8 cellular contexts compared by ENCODE assay signal in the genomic region with DNA sequence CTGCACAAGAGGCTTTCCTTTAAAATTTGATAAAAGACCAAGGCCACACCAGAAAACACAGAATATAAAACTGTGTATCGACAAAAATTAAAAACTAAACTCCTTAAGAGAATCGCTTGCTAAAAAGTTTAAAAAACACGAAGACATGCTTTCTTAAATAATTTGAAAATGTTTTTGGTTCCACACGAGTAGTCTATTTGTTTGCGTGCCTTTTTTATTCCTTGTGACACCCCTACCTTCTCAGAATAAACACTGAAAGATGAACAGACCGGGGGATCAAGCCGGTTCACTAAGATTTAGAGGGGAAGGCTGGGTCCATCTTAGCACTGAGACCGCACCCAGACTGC.
DNase-seq lines count a peak whose midpoint lies in the region; ATAC-seq and TF ChIP-seq lines count a peak whose summit lies in the region.

No MANE protein-coding gene starts in this region.

- ATAC-seq in HG03025 (IDR thresholded peaks at IDR 0.05; ENCODE audit: low FRiP score, unreplicated experiment), result no peak

- no peaks in the 10 kb centered on the region for H3K9me3 ChIP-seq in ES-I3 (ENCODE audit: control insufficient read depth, insufficient read depth, low read length)
- no peaks in the 10 kb centered on the region for H3K9me3 ChIP-seq in Peyer's patch
- no peaks in the 10 kb centered on the region for H3K9me3 ChIP-seq in parathyroid adenoma (ENCODE audit: control insufficient read depth, low read length)

- H3K27ac ChIP-seq in Peyer's patch (peak overlapping the region; percentile 81 to 98 (median 96)), epithelial cell of prostate (peak overlapping the region; percentile 99), parathyroid adenoma (peak overlapping the region; percentile 99)

- H3K79me2 ChIP-seq in parathyroid adenoma, result no peaks in the 10 kb centered on the region

- no peaks in the 10 kb centered on the region for H3K27me3 ChIP-seq in Peyer's patch
- H3K27me3 ChIP-seq in parathyroid adenoma (ENCODE audit: control insufficient read depth, insufficient read depth, low read length), result no peaks in the 10 kb centered on the region

- peak overlapping the region; percentile 70 for H3K9ac ChIP-seq in ES-I3 (ENCODE audit: low read depth, low read length)
- H3K9ac ChIP-seq in parathyroid adenoma, result no peak overlapping the region

- no peak for DNase-seq in Peyer's patch
- DNase-seq in epithelial cell of prostate (ENCODE audit: low read depth, low spot score), result no peak
- no peak for DNase-seq in NCI-H82 treated with DMSO at 0.1 percent for 48 hours (lab: John Stamatoyannopoulos, UW; ENCODE audit: unreplicated experiment)
- no peak for DNase-seq in H4 (ENCODE audit: low spot score)
- DNase-seq in foreskin melanocyte, result no peak

- TF ChIP-seq CTCF in Peyer's patch (IDR thresholded peaks at IDR 0.05) (no peak), parathyroid adenoma (IDR thresholded peaks at IDR 0.05) (no peak)

- H2AFZ ChIP-seq in parathyroid adenoma, result peak overlapping the region; percentile 81

- no peak for TF ChIP-seq POLR2A in Peyer's patch (IDR thresholded peaks at IDR 0.05)

- H3K4me2 ChIP-seq in parathyroid adenoma (ENCODE audit: low read length), result peak overlapping the region; percentile 94

- H3K4me1 ChIP-seq in ES-I3 (ENCODE audit: insufficient read depth, low read length), result peaks cover 13% of the 10 kb centered on the region
- H3K4me1 ChIP-seq in Peyer's patch, result peaks cover 0 to 18% (median 6%) of the 10 kb centered on the region in 4 donors
- peaks cover 12% of the 10 kb centered on the region for H3K4me1 ChIP-seq in parathyroid adenoma

- no peaks in the 10 kb centered on the region for H3K36me3 ChIP-seq in ES-I3 (ENCODE audit: insufficient read depth, low read length)
- no peaks in the 10 kb centered on the region for H3K36me3 ChIP-seq in Peyer's patch
- no peaks in the 10 kb centered on the region for H3K36me3 ChIP-seq in parathyroid adenoma (ENCODE audit: control insufficient read depth, insufficient read depth, low read length)

- H3K4me3 ChIP-seq in Peyer's patch (peak overlapping the region; percentile 43 to 56 (median 52)), parathyroid adenoma (ENCODE audit: low read depth, low read length) (peak overlapping the region; percentile 75)
